ENCODE assay signal across 14 cellular contexts in genomic region chr17:35069311-35069710, GRCh38. TPM values are rescaled to one million over a fixed set of nuclear protein-coding genes. Genes with fewer than 3 reads are reported as not detected.
DNase-seq lines count a peak whose midpoint lies in the region; ATAC-seq, FAIRE-seq and TF ChIP-seq lines count a peak whose summit lies in the region.
"Had no signal": no experiment of that assay in that cellular context is flagged by ENCODE, and none has a peak within 500 bp of the region (broad histone marks: within the 10 kb centered on the region; RNA-seq: fewer than 3 reads in every experiment).

No MANE protein-coding gene starts in this region.

- no peak overlapping the region for H2AFZ ChIP-seq in Karpas-422 (ENCODE audit: low read length)
- no peak overlapping the region for H2AFZ ChIP-seq in osteoblast (ENCODE audit: low read length)

- H4K20me1 ChIP-seq in Karpas-422 (ENCODE audit: insufficient read depth, low read depth, low read length), result no peaks in the 10 kb centered on the region
- peaks cover 4% of the 10 kb centered on the region for H4K20me1 ChIP-seq in osteoblast (ENCODE audit: insufficient read depth, low read length)

- H3K9ac ChIP-seq in Karpas-422 (ENCODE audit: low read length), result peak overlapping the region; percentile 9; the same call in 1 of the 2 replicates
- H3K9ac ChIP-seq in kidney (ENCODE audit: low read length in 2 of 2), result no peak overlapping the region

- no peak for ATAC-seq in CD4-positive, CD25-positive, alpha-beta regulatory T cell (ENCODE audit: low read depth in 2 of 2)
- ATAC-seq: activated T-cell treated with anti-CD3 and anti-CD28 coated beads, Interleukin-2, amount 50 U/mL, for 4 hours; naive thymus-derived CD8-positive, alpha-beta T cell had no signal

- H3K4me1 Mint-ChIP-seq in CD4-positive, CD25-positive, alpha-beta regulatory T cell, result peaks cover 33 to 84% (median 65%) of the 10 kb centered on the region in 4 donors
- peaks cover 57% of the 10 kb centered on the region for H3K4me1 Mint-ChIP-seq in T-helper 2 cell treated with Interferon-gamma antibody and Interleukin-4, amounts not matched to agents 5 μg/mL and 100 μg/mL, for 36 hours (ENCODE audit: low read depth)

- no peak for FAIRE-seq in kidney (lab: Jason Lieb, UNC)

- peak overlapping the region; percentile 5 for H3K27ac ChIP-seq in CD4-positive, CD25-positive, alpha-beta regulatory T cell (ENCODE audit: insufficient read depth, low read length, poor library complexity, severe bottlenecking)
- H3K27ac ChIP-seq in Karpas-422 (ENCODE audit: low read length), result peak overlapping the region; percentile 62
- H3K27ac ChIP-seq in cingulate gyrus (ENCODE audit: low read depth, low read length), result peak overlapping the region; percentile 65
- peak overlapping the region; percentile 62 for H3K27ac ChIP-seq in osteoblast (ENCODE audit: low read depth, low read length)
- no peak overlapping the region for H3K27ac ChIP-seq in kidney (ENCODE audit: low read depth in 2 of 2, low read length in 2 of 2)

- H3K4me2 ChIP-seq in Karpas-422 (ENCODE audit: low read depth, low read length, poor library complexity, severe bottlenecking) (peak overlapping the region; percentile 59), osteoblast (ENCODE audit: insufficient read depth, low read length) (peak overlapping the region; percentile 49)

- H3K36me3 Mint-ChIP-seq in CD4-positive, CD25-positive, alpha-beta regulatory T cell, result peaks cover 26% of the 10 kb centered on the region
- H3K36me3 Mint-ChIP-seq in T-helper 2 cell treated with Interferon-gamma antibody and Interleukin-4, amounts not matched to agents 5 μg/mL and 100 μg/mL, for 36 hours (ENCODE audit: low read depth), result peaks cover 22% of the 10 kb centered on the region

- H3K79me2 ChIP-seq in Karpas-422 (ENCODE audit: low read length) (no peaks in the 10 kb centered on the region), osteoblast (ENCODE audit: insufficient read depth, low read length) (peaks cover 72% of the 10 kb centered on the region)

- H3K9me3 ChIP-seq in CD4-positive, CD25-positive, alpha-beta regulatory T cell (ENCODE audit: control insufficient read depth in 2 of 2, low read length in 2 of 2), result no peaks in the 10 kb centered on the region
- H3K9me3 ChIP-seq in Karpas-422 (ENCODE audit: low read length) (no peaks in the 10 kb centered on the region), osteoblast (ENCODE audit: low read depth, low read length) (no peaks in the 10 kb centered on the region), kidney (ENCODE audit: control insufficient read depth in 1 of 2, low read length in 2 of 2) (no peaks in the 10 kb centered on the region)

- no peak overlapping the region for H3K4me3 ChIP-seq in CD4-positive, CD25-positive, alpha-beta regulatory T cell (ENCODE audit: low read depth, low read length)
- H3K4me3 ChIP-seq in Karpas-422 (ENCODE audit: low read length), result peak overlapping the region; percentile 21; the same call in 1 of the 2 replicates
- no peak overlapping the region for H3K4me3 ChIP-seq in osteoblast (ENCODE audit: insufficient read depth, low read length)
- H3K4me3 ChIP-seq in kidney (ENCODE audit: low read length in 2 of 2), result no peak overlapping the region

- no peak for TF ChIP-seq CTCF in osteoblast (IDR thresholded peaks at IDR 0.05; ENCODE audit: extremely low read depth, low read depth, low read length)
- TF ChIP-seq CTCF in kidney (IDR thresholded peaks at IDR 0.05; ENCODE audit: borderline replicate concordance, extremely low read depth, insufficient read depth), result no peak

- peaks cover 58% of the 10 kb centered on the region for H3K4me1 ChIP-seq in CD4-positive, CD25-positive, alpha-beta regulatory T cell (ENCODE audit: control insufficient read depth, insufficient read depth, low read length, poor library complexity, severe bottlenecking)
- peaks cover 64% of the 10 kb centered on the region for H3K4me1 ChIP-seq in Karpas-422 (ENCODE audit: low read length)
- peaks cover 27% of the 10 kb centered on the region for H3K4me1 ChIP-seq in osteoblast (ENCODE audit: insufficient read depth, low read length)
- H3K4me1 ChIP-seq in kidney (ENCODE audit: control insufficient read depth in 1 of 2, insufficient read depth in 1 of 2, low read depth in 1 of 2, low read length in 2 of 2), result peaks cover 1 to 14% of the 10 kb centered on the region in 2 donors

- H3K4me3 Mint-ChIP-seq in CD4-positive, CD25-positive, alpha-beta regulatory T cell, result no peak overlapping the region
- H3K4me3 Mint-ChIP-seq in T-helper 2 cell treated with Interferon-gamma antibody and Interleukin-4, amounts not matched to agents 5 μg/mL and 100 μg/mL, for 36 hours, result no peak overlapping the region
- H3K4me3 Mint-ChIP-seq: activated T-cell treated with anti-CD3 and anti-CD28 coated beads, Interleukin-2, amount 50 U/mL, for 4 hours; naive thymus-derived CD8-positive, alpha-beta T cell had no signal

- H3K9me2 ChIP-seq in Karpas-422 (replicated peaks; ENCODE audit: insufficient read depth, low read length), result no peaks in the 10 kb centered on the region

- peaks cover 11% of the 10 kb centered on the region for H3K36me3 ChIP-seq in CD4-positive, CD25-positive, alpha-beta regulatory T cell (ENCODE audit: control insufficient read depth, insufficient read depth, low read length)
- no peaks in the 10 kb centered on the region for H3K36me3 ChIP-seq in Karpas-422 (ENCODE audit: insufficient read depth, low read length)
- H3K36me3 ChIP-seq in osteoblast (ENCODE audit: insufficient read depth, low read length), result no peaks in the 10 kb centered on the region
- H3K36me3 ChIP-seq in kidney (ENCODE audit: control insufficient read depth in 1 of 2, insufficient read depth in 2 of 2, low read length in 2 of 2), result no peaks in the 10 kb centered on the region

- intact Hi-C loops in kidney (cut with DNase I), result no loop called here

- peaks cover 0 to 1% (median 0%) of the 10 kb centered on the region in 7 donors for H3K9me3 Mint-ChIP-seq in CD4-positive, CD25-positive, alpha-beta regulatory T cell
- H3K9me3 Mint-ChIP-seq in T-helper 2 cell treated with Interferon-gamma antibody and Interleukin-4, amounts not matched to agents 5 μg/mL and 100 μg/mL, for 36 hours, result no peaks in the 10 kb centered on the region
- H3K9me3 Mint-ChIP-seq: activated T-cell treated with anti-CD3 and anti-CD28 coated beads, Interleukin-2, amount 50 U/mL, for 4 hours; naive thymus-derived CD8-positive, alpha-beta T cell had no signal

- H3K27me3 ChIP-seq in CD4-positive, CD25-positive, alpha-beta regulatory T cell (ENCODE audit: control insufficient read depth, insufficient read depth, low read length), result no peaks in the 10 kb centered on the region
- no peaks in the 10 kb centered on the region for H3K27me3 ChIP-seq in Karpas-422 (ENCODE audit: low read length)
- no peaks in the 10 kb centered on the region for H3K27me3 ChIP-seq in osteoblast (ENCODE audit: insufficient read depth, low read length)

- DNase-seq in CD4-positive, CD25-positive, alpha-beta regulatory T cell, result no peak
- DNase-seq in Karpas-422, result no peak
- DNase-seq in osteoblast (ENCODE audit: insufficient read length, low spot score, missing footprints), result peak; percentile 72
- no peak for DNase-seq in kidney
- no peak for DNase-seq in SHP77 treated with DMSO at 0.1 percent for 48 hours (lab: John Stamatoyannopoulos, UW)
- DNase-seq in NCI-H1436 (lab: John Stamatoyannopoulos, UW), result no peak
- DNase-seq in T-helper 2 cell treated with Interferon-gamma antibody and Interleukin-4, amounts not matched to agents 5 μg/mL and 100 μg/mL, for 36 hours (ENCODE audit: low spot score), result no peak
- DNase-seq: activated T-cell treated with anti-CD3 and anti-CD28 coated beads, Interleukin-2, amount 50 U/mL, for 4 hours; erythroblast; naive thymus-derived CD8-positive, alpha-beta T cell; NCI-H524 treated with DMSO at 0.1 percent for 48 hours; Right ventricle myocardium superior had no signal

- H3K27me3 Mint-ChIP-seq in CD4-positive, CD25-positive, alpha-beta regulatory T cell, result no peaks in the 10 kb centered on the region
- no peaks in the 10 kb centered on the region for H3K27me3 Mint-ChIP-seq in T-helper 2 cell treated with Interferon-gamma antibody and Interleukin-4, amounts not matched to agents 5 μg/mL and 100 μg/mL, for 36 hours (ENCODE audit: low read depth)
- H3K27me3 Mint-ChIP-seq: naive thymus-derived CD8-positive, alpha-beta T cell had no signal

- peak overlapping the region in 2 of 3 donors; percentile 7 to 59 for H3K27ac Mint-ChIP-seq in CD4-positive, CD25-positive, alpha-beta regulatory T cell
- no peak overlapping the region for H3K27ac Mint-ChIP-seq in T-helper 2 cell treated with Interferon-gamma antibody and Interleukin-4, amounts not matched to agents 5 μg/mL and 100 μg/mL, for 36 hours

RNA-seq across cellular contexts. Expression of gene RFFL, which starts 5.8 kb away (rescaled TPM):
- total RNA-seq in CD4-positive, CD25-positive, alpha-beta regulatory T cell, result 118 TPM
- 100 to 1,000 TPM in 1 of 4 donors, 10 to 100 TPM in 3; 69.8 to 128 (median 79.3) TPM for polyA plus RNA-seq in CD4-positive, CD25-positive, alpha-beta regulatory T cell
- total RNA-seq in Karpas-422 (2014; rRNA removed; shearing (Covaris generic); ENCODE audit: low replicate concordance), result 14.6 and 16.3 TPM in 2 replicates
- total RNA-seq in osteoblast, result 15.2 and 15.6 TPM in 2 replicates
- 29.0 TPM for total RNA-seq in kidney
- polyA plus RNA-seq in kidney (ENCODE audit: insufficient read depth, low read depth, low replicate concordance), result 15.7 TPM

RNA-seq across cellular contexts. Expression of gene RAD51D, which starts 50.3 kb away (rescaled TPM):
- total RNA-seq in CD4-positive, CD25-positive, alpha-beta regulatory T cell, result 11.7 TPM
- polyA plus RNA-seq in CD4-positive, CD25-positive, alpha-beta regulatory T cell, result 10 to 100 TPM in 2 of 4 donors, 1 to 10 TPM in 2; 7.0 to 11.5 (median 10.3) TPM
- total RNA-seq in Karpas-422 (2014; rRNA removed; shearing (Covaris generic); ENCODE audit: low replicate concordance), result 7.2 and 9.0 TPM in 2 replicates
- total RNA-seq in osteoblast (14.8 and 19.7 TPM in 2 replicates), kidney (13.8 TPM)
- polyA plus RNA-seq in kidney (ENCODE audit: insufficient read depth, low read depth, low replicate concordance), result 7.8 TPM

RNA-seq across cellular contexts. Expression of gene FNDC8, which starts 52.1 kb away (rescaled TPM):
- total RNA-seq in CD4-positive, CD25-positive, alpha-beta regulatory T cell, result not detected
- not detected for polyA plus RNA-seq in CD4-positive, CD25-positive, alpha-beta regulatory T cell
- total RNA-seq in Karpas-422 (2014; rRNA removed; shearing (Covaris generic); ENCODE audit: low replicate concordance), result not detected in 2 replicates
- not detected in 2 replicates for total RNA-seq in osteoblast
- not detected for total RNA-seq in kidney
- polyA plus RNA-seq in kidney (ENCODE audit: insufficient read depth, low read depth, low replicate concordance), result not detected
- total RNA-seq: activated T-cell treated with anti-CD3 and anti-CD28 coated beads, Interleukin-2, amount 50 U/mL, for 4 hours; MCF 10A; naive thymus-derived CD8-positive, alpha-beta T cell; Right ventricle myocardium superior had no signal
- polyA plus RNA-seq: naive thymus-derived CD8-positive, alpha-beta T cell had no signal

Comparison
In these comparisons a context has a peak if more than half of its experiments do, and no peak if none do; other contexts are left out.
1. H3K27ac ChIP-seq: peak in CD4-positive, CD25-positive, alpha-beta regulatory T cell (single experiment), Karpas-422 (single experiment), cingulate gyrus (single experiment) and osteoblast (single experiment); none in kidney (0 of 2).